Comparison of ENCODE assay signal across 14 cellular contexts in the genomic region with DNA sequence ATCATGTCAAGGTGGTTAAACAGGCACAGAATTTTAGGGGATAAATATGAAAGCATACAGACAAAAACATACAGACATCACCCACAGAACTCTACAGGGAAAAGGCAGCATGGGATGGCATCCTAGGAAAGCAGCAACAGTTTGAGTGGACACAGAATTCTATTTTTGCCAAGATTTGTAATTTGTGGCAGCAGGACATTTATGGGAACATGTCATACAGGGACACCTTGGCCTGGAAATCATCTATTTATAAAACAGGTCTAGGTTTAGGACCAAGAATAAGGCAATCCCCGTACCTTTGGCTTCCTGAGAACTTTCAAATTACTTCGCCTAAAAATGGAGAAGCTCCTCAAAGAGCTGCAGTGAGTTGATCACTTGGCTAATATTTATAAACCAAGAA. TPM values are rescaled to one million over a fixed set of nuclear protein-coding genes. Genes with fewer than 3 reads are reported as not detected.
DNase-seq lines count a peak whose midpoint lies in the region; ATAC-seq and TF ChIP-seq lines count a peak whose summit lies in the region.
"Had no signal": no experiment of that assay in that cellular context is flagged by ENCODE, and none has a peak within 500 bp of the region (broad histone marks: within the 10 kb centered on the region; RNA-seq: fewer than 3 reads in every experiment).

No MANE protein-coding gene starts in this region.

- no peaks in the 10 kb centered on the region for H3K9me3 Mint-ChIP-seq in central memory CD8-positive, alpha-beta T cell
- no peaks in the 10 kb centered on the region for H3K9me3 Mint-ChIP-seq in immature natural killer cell
- H3K9me3 Mint-ChIP-seq: CD4-positive, alpha-beta memory T cell; GM23338 had no signal

- no peak overlapping the region for H3K4me3 Mint-ChIP-seq in central memory CD8-positive, alpha-beta T cell
- no peak overlapping the region for H3K4me3 Mint-ChIP-seq in immature natural killer cell
- H3K4me3 Mint-ChIP-seq: CD4-positive, alpha-beta memory T cell; GM23338 had no signal

- ATAC-seq in Right ventricle myocardium superior (ENCODE audit: poor library complexity), result peak; percentile 31
- no peak for ATAC-seq in left ventricle myocardium superior
- no peak for ATAC-seq in central memory CD8-positive, alpha-beta T cell (replicated peaks; ENCODE audit: extremely low read depth, poor library complexity, severe bottlenecking)

- DNase-seq in Right ventricle myocardium superior (no peak), left ventricle myocardium superior (no peak), HL-60 (ENCODE audit: low read depth in 1 of 2, low spot score in 1 of 2) (no peak), colonic mucosa (no peak), immature natural killer cell (no peak), germinal center (ENCODE audit: low spot score) (no peak)
- no peak for DNase-seq in central memory CD8-positive, alpha-beta T cell (ENCODE audit: low spot score in 2 of 2)
- DNase-seq: CD4-positive, alpha-beta memory T cell; GF-D8; NCI-H345; NCI-H526 treated with DMSO at 0.1 percent for 48 hours; RPMI8226 had no signal

- H3K27ac ChIP-seq in HL-60 (replicated peaks) (peak overlapping the region; percentile 27), skeletal muscle tissue (ENCODE audit: low read depth, low read length) (peak overlapping the region; percentile 19), colonic mucosa (no peak overlapping the region)

- TF ChIP-seq CTCF in HL-60 (IDR thresholded peaks at IDR 0.05; ENCODE audit: insufficient read depth, low read length) (no peak), colonic mucosa (IDR thresholded peaks at IDR 0.05) (no peak)

- peak overlapping the region; percentile 0 for H3K27ac Mint-ChIP-seq in central memory CD8-positive, alpha-beta T cell (ENCODE audit: low read depth)
- H3K27ac Mint-ChIP-seq in immature natural killer cell, result peak overlapping the region in 1 of 6 donors; percentile 60
- H3K27ac Mint-ChIP-seq: GM23338 had no signal

- intact Hi-C loops in Right ventricle myocardium superior (cut with DNase I), result no loop called here
- intact Hi-C loops in left ventricle myocardium superior (cut with micrococcal nuclease), result no loop called here
- intact Hi-C loops in colonic mucosa (cut with DNase I), result no loop called here

- H3K36me3 Mint-ChIP-seq in central memory CD8-positive, alpha-beta T cell (ENCODE audit: insufficient read depth), result no peaks in the 10 kb centered on the region
- no peaks in the 10 kb centered on the region for H3K36me3 Mint-ChIP-seq in immature natural killer cell
- H3K36me3 Mint-ChIP-seq: CD4-positive, alpha-beta memory T cell had no signal

- peaks cover 57% of the 10 kb centered on the region for H3K4me1 Mint-ChIP-seq in central memory CD8-positive, alpha-beta T cell
- peaks cover 48% of the 10 kb centered on the region in 2 donors for H3K4me1 Mint-ChIP-seq in immature natural killer cell

- H3K4me1 ChIP-seq in skeletal muscle tissue (ENCODE audit: control insufficient read depth in 3 of 3, insufficient read depth in 3 of 3, low read length in 3 of 3) (peaks cover 23 to 61% (median 42%) of the 10 kb centered on the region in 3 donors), colonic mucosa (peaks cover 5% of the 10 kb centered on the region)

- H3K27me3 ChIP-seq in HL-60 (ENCODE audit: insufficient read depth, poor library complexity, severe bottlenecking), result no peaks in the 10 kb centered on the region
- no peaks in the 10 kb centered on the region for H3K27me3 ChIP-seq in skeletal muscle tissue (ENCODE audit: control insufficient read depth in 3 of 3, insufficient read depth in 3 of 3, low read length in 3 of 3)
- no peaks in the 10 kb centered on the region for H3K27me3 ChIP-seq in colonic mucosa

- H3K36me3 ChIP-seq in skeletal muscle tissue (ENCODE audit: control insufficient read depth in 3 of 3, insufficient read depth in 3 of 3, low read length in 3 of 3) (no peaks in the 10 kb centered on the region), colonic mucosa (no peaks in the 10 kb centered on the region)

- H3K9ac ChIP-seq in skeletal muscle tissue (ENCODE audit: low read depth in 1 of 3, low read length in 3 of 3) (peak overlapping the region in 1 of 3 donors; percentile 15), colonic mucosa (ENCODE audit: low read depth in 2 of 2, low read length in 2 of 2) (no peak overlapping the region)

- H3K9me3 ChIP-seq in skeletal muscle tissue (ENCODE audit: control insufficient read depth in 3 of 3, low read length in 3 of 3), result no peaks in the 10 kb centered on the region
- H3K9me3 ChIP-seq in colonic mucosa, result no peaks in the 10 kb centered on the region

- H3K27me3 Mint-ChIP-seq in central memory CD8-positive, alpha-beta T cell, result no peaks in the 10 kb centered on the region
- H3K27me3 Mint-ChIP-seq in immature natural killer cell (ENCODE audit: low read depth in 3 of 3), result no peaks in the 10 kb centered on the region
- H3K27me3 Mint-ChIP-seq: CD4-positive, alpha-beta memory T cell had no signal

- H3K4me3 ChIP-seq in HL-60 (replicated peaks; ENCODE audit: insufficient read depth, low read length) (no peak overlapping the region), skeletal muscle tissue (ENCODE audit: low read length in 3 of 3) (peak overlapping the region in 1 of 3 donors; percentile 39), colonic mucosa (no peak overlapping the region)
- H3K4me3 ChIP-seq: GM23338 had no signal

RNA-seq across cellular contexts. Expression of gene ARHGAP18, which starts 17.5 kb away (rescaled TPM):
- 7.9 TPM for total RNA-seq in Right ventricle myocardium superior
- 5.7 TPM for total RNA-seq in left ventricle myocardium superior
- 12.5 TPM for total RNA-seq in skeletal muscle tissue
- total RNA-seq in colonic mucosa, result 10 to 100 TPM; 18.7 to 28.3 TPM
- polyA plus RNA-seq in immature natural killer cell, result 1 to 10 TPM; 4.2 to 9.9 (median 6.7) TPM
